19 cellular contexts compared by ENCODE assay signal in genomic region chr19:37867831-37868230, GRCh38. TPM values are rescaled to one million over a fixed set of nuclear protein-coding genes. Genes with fewer than 3 reads are reported as not detected.
DNase-seq lines count a peak whose midpoint lies in the region; ATAC-seq lines count a peak whose summit lies in the region.
"Had no signal": no experiment of that assay in that cellular context is flagged by ENCODE, and none has a peak within 500 bp of the region (broad histone marks: within the 10 kb centered on the region; RNA-seq: fewer than 3 reads in every experiment).

No MANE protein-coding gene starts in this region.

- DNase-seq in EH (ENCODE audit: low read depth) = peak; percentile 32
- peak; percentile 59 for DNase-seq in M059J (ENCODE audit: low read depth)
- DNase-seq in dedifferentiated amniotic fluid mesenchymal stem cell (ENCODE audit: extremely low spot score) = peak; percentile 15
- peak; percentile 97 for DNase-seq in iris pigment epithelial cell (ENCODE audit: low read depth)
- DNase-seq in mesenteric fat pad (ENCODE audit: low spot score) = no peak
- no peak for DNase-seq in hepatic stellate cell (ENCODE audit: low spot score)
- no peak for DNase-seq in GM19238 (ENCODE audit: insufficient read length, low spot score)
- DNase-seq: activated CD8-positive, alpha-beta T cell treated with anti-CD3 and anti-CD28 coated beads for 36 hours; BE2C; dorsolateral prefrontal cortex; Kasumi-1; NCI-H1694 treated with DMSO at 0.1 percent for 48 hours; NCI-H524; right lobe of liver; stimulated activated CD4-positive, alpha-beta T cell treated with anti-CD3 and anti-CD28 coated beads, Interleukin-4, amount 100 ng/mL, for 4 hours had no signal

- ATAC-seq in HG03565 (IDR thresholded peaks at IDR 0.05; ENCODE audit: unreplicated experiment) = no peak
- ATAC-seq: activated CD8-positive, alpha-beta T cell treated with anti-CD3 and anti-CD28 coated beads for 36 hours; right lobe of liver had no signal

RNA-seq across cellular contexts. Expression of gene WDR87, which starts 38.6 kb away (rescaled TPM):
- not detected in 2 replicates for total RNA-seq in M059J (2014; rRNA removed; shearing (Covaris generic))
- not detected for total RNA-seq in mesenteric fat pad
- total RNA-seq: activated CD8-positive, alpha-beta T cell treated with anti-CD3 and anti-CD28 coated beads for 36 hours; activated T-helper 2 cell treated with anti-CD3 and anti-CD28 coated beads, Interferon-gamma antibody, Interleukin-2, Interleukin-4, amounts not matched to agents 10 μg/mL and 5 μg/mL and 100 μg/mL, durations not matched to agents 14 hours and 24 hours and 36 hours; ascending aorta; mesothelial cell of epicardium; right lobe of liver had no signal

RNA-seq across cellular contexts. Expression of gene SIPA1L3, which starts 39.2 kb away (rescaled TPM):
- total RNA-seq in M059J (2014; rRNA removed; shearing (Covaris generic)) = 12.1 and 22.7 TPM in 2 replicates
- total RNA-seq in mesenteric fat pad = 16.1 TPM

Comparison
In these comparisons a context has a peak if more than half of its experiments do, and no peak if none do; other contexts are left out.
1. DNase-seq: peak in EH (single experiment), M059J (single experiment), dedifferentiated amniotic fluid mesenchymal stem cell (single experiment) and iris pigment epithelial cell (single experiment); none in mesenteric fat pad (single experiment), hepatic stellate cell (single experiment) and GM19238 (single experiment).